Comparison of ENCODE assay signal across 28 cellular contexts in genomic region chr10:75502838-75503237, GRCh38.
"Had no signal": no experiment of that assay in that cellular context is flagged by ENCODE, and none has a peak within 500 bp of the region (broad histone marks: within the 10 kb centered on the region; RNA-seq: fewer than 3 reads in every experiment).

No MANE protein-coding gene starts in this region.

- ATAC-seq: stimulated activated effector memory CD8-positive, alpha-beta T cell treated with anti-CD3 and anti-CD28 coated beads, Interleukin-12 subunit alpha, Interleukin-12 subunit beta, amount 100 ng/mL, for 72 hours; stimulated activated memory B cell treated with anti-CD40 and anti-IgM and Interleukin-4, amounts not matched to agents 10 μg/mL and 1 μg/mL and 100 μg/mL, for 72 hours; stimulated activated naive B cell treated with anti-CD40 and anti-IgM and Interleukin-4, amounts not matched to agents 10 μg/mL and 1 μg/mL and 100 μg/mL, for 72 hours; stimulated activated naive CD8-positive, alpha-beta T cell treated with anti-CD3 and anti-CD28 coated beads, Interleukin-15, amount 100 ng/mL, for 72 hours; stimulated activated naive CD8-positive, alpha-beta T cell treated with anti-CD3 and anti-CD28 coated beads, Interleukin-15, Interleukin-2, amounts not matched to agents 100 U/mL and 50 U/mL, for 24 hours; upper lobe of right lung had no signal

- H3K9me3 Mint-ChIP-seq: stimulated activated effector memory CD8-positive, alpha-beta T cell treated with anti-CD3 and anti-CD28 coated beads, Interleukin-12 subunit alpha, Interleukin-12 subunit beta, amount 100 ng/mL, for 72 hours; stimulated activated naive B cell treated with anti-CD40 and anti-IgM and Interleukin-4, amounts not matched to agents 10 μg/mL and 1 μg/mL and 100 μg/mL, for 72 hours; stimulated activated naive CD8-positive, alpha-beta T cell treated with anti-CD3 and anti-CD28 coated beads, Interleukin-15, amount 100 ng/mL, for 72 hours; stimulated activated naive CD8-positive, alpha-beta T cell treated with anti-CD3 and anti-CD28 coated beads, Interleukin-15, Interleukin-2, amounts not matched to agents 100 ng/mL and 50 ng/mL, for 24 hours had no signal

- H3K27ac ChIP-seq: stomach, suprapubic skin, testis, thoracic aorta, thyroid gland, tibial artery, tibial nerve, transverse colon, upper lobe of left lung, upper lobe of right lung, uterus, vagina had no signal

- H3K4me1 Mint-ChIP-seq: stimulated activated effector memory CD8-positive, alpha-beta T cell treated with anti-CD3 and anti-CD28 coated beads, Interleukin-12 subunit alpha, Interleukin-12 subunit beta, amount 100 ng/mL, for 72 hours; stimulated activated memory B cell treated with anti-CD40 and anti-IgM and Interleukin-4, amounts not matched to agents 10 μg/mL and 1 μg/mL and 100 μg/mL, for 72 hours; stimulated activated naive CD8-positive, alpha-beta T cell treated with anti-CD3 and anti-CD28 coated beads, Interleukin-15, amount 100 ng/mL, for 72 hours had no signal

- DNase-seq: stimulated activated CD4-positive, alpha-beta T cell treated with anti-CD3 and anti-CD28 coated beads, Interleukin-2, amount 100 ng/mL, for 48 hours; stimulated activated CD4-positive, alpha-beta T cell treated with anti-CD3 and anti-CD28 coated beads, Interleukin-4, amount 100 ng/mL, for 1 hour; stimulated activated CD4-positive, alpha-beta T cell treated with anti-CD3 and anti-CD28 coated beads, Interleukin-4, amount 100 ng/mL, for 24 hours; stimulated activated CD4-positive, alpha-beta T cell treated with anti-CD3 and anti-CD28 coated beads, Interleukin-4, amount 100 ng/mL, for 4 hours; stimulated activated CD8-positive, alpha-beta memory T cell treated with anti-CD3 and anti-CD28 coated beads, Interleukin-4, amount 100 ng/mL, for 48 hours; stimulated activated naive B cell treated with anti-CD40 and anti-IgM and Interleukin-4, amounts not matched to agents 10 μg/mL and 1 μg/mL and 100 μg/mL, for 72 hours; stimulated activated naive CD4-positive, alpha-beta T cell; stimulated activated naive CD4-positive, alpha-beta T cell treated with Interleukin-2 at 50 U/mL for 16 hours; stimulated activated naive CD8-positive, alpha-beta T cell treated with anti-CD3 and anti-CD28 coated beads, Interleukin-15, amount 100 ng/mL, for 72 hours; stimulated activated naive CD8-positive, alpha-beta T cell treated with anti-CD3 and anti-CD28 coated beads, Interleukin-15, Interleukin-2, amounts not matched to agents 100 U/mL and 50 U/mL, for 24 hours; stomach; substantia nigra; testis; thyroid gland; tibial artery; transverse colon; trophoblast cell; upper lobe of left lung; upper lobe of right lung; uterus had no signal

- H3K36me3 ChIP-seq: stomach, suprapubic skin, thoracic aorta, thyroid gland, tibial artery, tibial nerve, transverse colon, upper lobe of left lung, upper lobe of right lung, uterus, vagina had no signal

- H3K4me1 ChIP-seq: testis, uterus had no signal

- H3K27ac Mint-ChIP-seq: stimulated activated effector memory CD8-positive, alpha-beta T cell treated with anti-CD3 and anti-CD28 coated beads, Interleukin-12 subunit alpha, Interleukin-12 subunit beta, amount 100 ng/mL, for 72 hours; stimulated activated memory B cell treated with anti-CD40 and anti-IgM and Interleukin-4, amounts not matched to agents 10 μg/mL and 1 μg/mL and 100 μg/mL, for 72 hours; stimulated activated naive B cell treated with anti-CD40 and anti-IgM and Interleukin-4, amounts not matched to agents 10 μg/mL and 1 μg/mL and 100 μg/mL, for 72 hours; stimulated activated naive CD8-positive, alpha-beta T cell treated with anti-CD3 and anti-CD28 coated beads, Interleukin-15, amount 100 ng/mL, for 72 hours; stimulated activated naive CD8-positive, alpha-beta T cell treated with anti-CD3 and anti-CD28 coated beads, Interleukin-15, Interleukin-2, amounts not matched to agents 100 ng/mL and 50 ng/mL, for 24 hours; type B pancreatic cell had no signal

- H3K4me3 ChIP-seq: stomach, suprapubic skin, testis, thoracic aorta, thyroid gland, tibial artery, tibial nerve, transverse colon, upper lobe of left lung, upper lobe of right lung, uterus, vagina had no signal

- H3K36me3 Mint-ChIP-seq: stimulated activated effector memory CD8-positive, alpha-beta T cell treated with anti-CD3 and anti-CD28 coated beads, Interleukin-12 subunit alpha, Interleukin-12 subunit beta, amount 100 ng/mL, for 72 hours; stimulated activated memory B cell treated with anti-CD40 and anti-IgM and Interleukin-4, amounts not matched to agents 10 μg/mL and 1 μg/mL and 100 μg/mL, for 72 hours; stimulated activated naive B cell treated with anti-CD40 and anti-IgM and Interleukin-4, amounts not matched to agents 10 μg/mL and 1 μg/mL and 100 μg/mL, for 72 hours had no signal

- H3K4me3 Mint-ChIP-seq: stimulated activated effector memory CD8-positive, alpha-beta T cell treated with anti-CD3 and anti-CD28 coated beads, Interleukin-12 subunit alpha, Interleukin-12 subunit beta, amount 100 ng/mL, for 72 hours; stimulated activated memory B cell treated with anti-CD40 and anti-IgM and Interleukin-4, amounts not matched to agents 10 μg/mL and 1 μg/mL and 100 μg/mL, for 72 hours; stimulated activated naive B cell treated with anti-CD40 and anti-IgM and Interleukin-4, amounts not matched to agents 10 μg/mL and 1 μg/mL and 100 μg/mL, for 72 hours; stimulated activated naive CD8-positive, alpha-beta T cell treated with anti-CD3 and anti-CD28 coated beads, Interleukin-15, amount 100 ng/mL, for 72 hours; stimulated activated naive CD8-positive, alpha-beta T cell treated with anti-CD3 and anti-CD28 coated beads, Interleukin-15, Interleukin-2, amounts not matched to agents 100 ng/mL and 50 ng/mL, for 24 hours; type B pancreatic cell had no signal

- H3K27me3 ChIP-seq: stomach, suprapubic skin, testis, thyroid gland, tibial artery, tibial nerve, transverse colon, upper lobe of left lung, upper lobe of right lung, uterus, vagina had no signal

- H3K9me3 ChIP-seq: stomach, suprapubic skin, testis, thoracic aorta, thyroid gland, tibial artery, tibial nerve, transverse colon, upper lobe of left lung, upper lobe of right lung, uterus, vagina had no signal
